Comparison of ENCODE assay signal across 28 cellular contexts in genomic region chr18:72651033-72651432, GRCh38.
"Had no signal": no experiment of that assay in that cellular context is flagged by ENCODE, and none has a peak within 500 bp of the region (broad histone marks: within the 10 kb centered on the region; RNA-seq: fewer than 3 reads in every experiment).

No MANE protein-coding gene starts in this region.

- H3K9me3 Mint-ChIP-seq: activated B cell treated with CpG ODN at 0.5 μM for 24 hours; activated naive CD4-positive, alpha-beta T cell treated with anti-CD3 and anti-CD28 coated beads, Interleukin-2, amount 10 ng/mL, durations not matched to agents 7 days and 5 days; activated naive CD8-positive, alpha-beta T cell treated with anti-CD3 and anti-CD28 coated beads, Interleukin-2, amount 50 U/mL, for 24 hours; T-helper 1 cell treated with Interleukin-12 subunit alpha and Interleukin-12 subunit beta and Interleukin-4 antibody, amounts not matched to agents 30 μg/mL and 1 μg/mL, for 36 hours; T-helper 2 cell treated with Interferon-gamma antibody and Interleukin-4, amounts not matched to agents 5 μg/mL and 100 μg/mL, for 36 hours had no signal

- H3K36me3 Mint-ChIP-seq: activated CD8-positive, alpha-beta memory T cell treated with anti-CD3 and anti-CD28 coated beads, Interleukin-2, amount 10 ng/mL, durations not matched to agents 7 days and 5 days; activated naive CD4-positive, alpha-beta T cell treated with anti-CD3 and anti-CD28 coated beads, Interleukin-2, amount 10 ng/mL, durations not matched to agents 7 days and 5 days; activated naive CD8-positive, alpha-beta T cell; brain had no signal

- H3K27ac Mint-ChIP-seq: activated B cell treated with CpG ODN at 0.5 μM for 24 hours; activated CD4-positive, alpha-beta memory T cell treated with anti-CD3 and anti-CD28 coated beads, Interleukin-2, amount 10 ng/mL, durations not matched to agents 7 days and 5 days; activated CD8-positive, alpha-beta memory T cell treated with anti-CD3 and anti-CD28 coated beads, Interleukin-2, amount 10 ng/mL, durations not matched to agents 7 days and 5 days; activated naive CD4-positive, alpha-beta T cell treated with anti-CD3 and anti-CD28 coated beads, Interleukin-2, amount 10 ng/mL, durations not matched to agents 7 days and 5 days; activated naive CD8-positive, alpha-beta T cell; activated naive CD8-positive, alpha-beta T cell treated with anti-CD3 and anti-CD28 coated beads, Interleukin-2, amount 50 U/mL, for 24 hours; brain; T-helper 1 cell treated with Interleukin-12 subunit alpha and Interleukin-12 subunit beta and Interleukin-4 antibody, amounts not matched to agents 30 μg/mL and 1 μg/mL, for 36 hours; T-helper 2 cell treated with Interferon-gamma antibody and Interleukin-4, amounts not matched to agents 5 μg/mL and 100 μg/mL, for 36 hours had no signal

- H3K27me3 ChIP-seq: MG63 had no signal

- ATAC-seq: activated CD8-positive, alpha-beta memory T cell treated with anti-CD3 and anti-CD28 coated beads, Interleukin-2, amount 10 ng/mL, durations not matched to agents 7 days and 5 days; activated naive CD8-positive, alpha-beta T cell treated with anti-CD3 and anti-CD28 coated beads, Interleukin-2, amount 50 U/mL, for 24 hours had no signal

- H3K4me1 Mint-ChIP-seq: activated B cell treated with CpG ODN at 0.5 μM for 24 hours; activated CD4-positive, alpha-beta memory T cell treated with anti-CD3 and anti-CD28 coated beads, Interleukin-2, amount 10 ng/mL, durations not matched to agents 7 days and 5 days; activated CD8-positive, alpha-beta memory T cell treated with anti-CD3 and anti-CD28 coated beads, Interleukin-2, amount 10 ng/mL, durations not matched to agents 7 days and 5 days; activated naive CD4-positive, alpha-beta T cell treated with anti-CD3 and anti-CD28 coated beads, Interleukin-2, amount 10 ng/mL, durations not matched to agents 7 days and 5 days; activated naive CD8-positive, alpha-beta T cell treated with anti-CD3 and anti-CD28 coated beads, Interleukin-2, amount 50 U/mL, for 24 hours; brain had no signal

- H3K36me3 ChIP-seq: MG63 had no signal

- H3K27me3 Mint-ChIP-seq: activated B cell treated with CpG ODN at 0.5 μM for 24 hours; activated CD4-positive, alpha-beta memory T cell treated with anti-CD3 and anti-CD28 coated beads, Interleukin-2, amount 10 ng/mL, durations not matched to agents 7 days and 5 days; activated CD8-positive, alpha-beta memory T cell treated with anti-CD3 and anti-CD28 coated beads, Interleukin-2, amount 10 ng/mL, durations not matched to agents 7 days and 5 days; activated naive CD4-positive, alpha-beta T cell treated with anti-CD3 and anti-CD28 coated beads, Interleukin-2, amount 10 ng/mL, durations not matched to agents 7 days and 5 days; activated naive CD8-positive, alpha-beta T cell; activated naive CD8-positive, alpha-beta T cell treated with anti-CD3 and anti-CD28 coated beads, Interleukin-2, amount 50 U/mL, for 24 hours had no signal

- H3K9me3 ChIP-seq: MG63 had no signal

- H3K4me3 ChIP-seq: MG63 had no signal

- H3K4me3 Mint-ChIP-seq: activated B cell treated with CpG ODN at 0.5 μM for 24 hours; activated CD4-positive, alpha-beta memory T cell treated with anti-CD3 and anti-CD28 coated beads, Interleukin-2, amount 10 ng/mL, durations not matched to agents 7 days and 5 days; activated CD8-positive, alpha-beta memory T cell treated with anti-CD3 and anti-CD28 coated beads, Interleukin-2, amount 10 ng/mL, durations not matched to agents 7 days and 5 days; activated naive CD4-positive, alpha-beta T cell treated with anti-CD3 and anti-CD28 coated beads, Interleukin-2, amount 10 ng/mL, durations not matched to agents 7 days and 5 days; activated naive CD8-positive, alpha-beta T cell; activated naive CD8-positive, alpha-beta T cell treated with anti-CD3 and anti-CD28 coated beads, Interleukin-2, amount 50 U/mL, for 24 hours; brain; T-helper 1 cell treated with Interleukin-12 subunit alpha and Interleukin-12 subunit beta and Interleukin-4 antibody, amounts not matched to agents 30 μg/mL and 1 μg/mL, for 36 hours; T-helper 2 cell treated with Interferon-gamma antibody and Interleukin-4, amounts not matched to agents 5 μg/mL and 100 μg/mL, for 36 hours had no signal

- DNase-seq: activated B cell treated with CpG ODN at 0.5 μM for 24 hours; activated CD4-positive, alpha-beta memory T cell treated with anti-CD3 and anti-CD28 coated beads, Interleukin-2, amount 10 ng/mL, durations not matched to agents 7 days and 5 days; activated CD4-positive, alpha-beta T cell treated with anti-CD3 and anti-CD28 coated beads for 1 hour; activated CD4-positive, alpha-beta T cell treated with anti-CD3 and anti-CD28 coated beads for 48 hours; activated CD8-positive, alpha-beta memory T cell treated with anti-CD3 and anti-CD28 coated beads for 24 hours; activated CD8-positive, alpha-beta memory T cell treated with anti-CD3 and anti-CD28 coated beads, Interleukin-2, amount 10 ng/mL, durations not matched to agents 7 days and 5 days; activated CD8-positive, alpha-beta memory T cell treated with anti-CD3 and anti-CD28 coated beads, Interleukin-2, amount 50 U/mL, for 48 hours; activated effector memory CD4-positive, alpha-beta T cell treated with Interleukin-2 at 50 U/mL for 16 hours; activated naive CD4-positive, alpha-beta T cell treated with anti-CD3 and anti-CD28 coated beads, Interleukin-2, amount 10 ng/mL, durations not matched to agents 7 days and 5 days; activated naive CD8-positive, alpha-beta T cell treated with anti-CD3 and anti-CD28 coated beads, Interleukin-2, amount 50 U/mL, for 24 hours; activated T-cell treated with anti-CD3 and anti-CD28 coated beads, Interleukin-2, amount 50 U/mL, for 48 hours; anterior cingulate cortex; caudate nucleus; cerebellar nuclear complex; Karpas-422; MG63; NCI-H1048; NCI-H1436 treated with DMSO at 0.1 percent for 48 hours; NCI-H1694 treated with DMSO at 0.1 percent for 48 hours; NCI-H2029; NCI-H510A; NCI-H526; NCI-H748 treated with DMSO at 0.1 percent for 48 hours; Right ventricle myocardium superior had no signal
